ENCODE assay signal across 8 cellular contexts in the genomic region with DNA sequence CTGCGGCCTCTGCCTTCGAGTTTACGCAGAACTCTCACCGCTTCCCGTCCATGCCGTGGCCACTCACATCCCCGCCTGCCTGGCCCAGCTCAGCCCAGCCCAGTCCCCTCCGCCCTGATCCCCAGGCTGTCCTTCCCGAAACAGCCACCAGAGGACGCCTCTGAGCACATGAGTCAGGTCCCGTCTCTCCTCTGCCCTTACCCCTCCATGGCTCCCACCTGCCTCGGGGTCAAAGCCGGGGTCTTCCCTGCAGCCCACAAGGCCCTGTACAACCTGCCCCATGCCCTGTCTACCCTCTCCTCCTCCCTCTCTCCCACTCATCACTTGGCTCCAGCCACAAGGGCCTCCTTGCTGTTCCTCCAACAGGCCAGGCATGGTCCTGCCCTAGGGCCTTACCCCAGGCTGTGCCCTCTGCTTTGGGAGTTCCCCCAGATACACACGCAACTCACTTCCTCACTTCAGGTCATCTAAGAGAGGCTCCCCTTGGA. TPM values are rescaled to one million over a fixed set of nuclear protein-coding genes. Genes with fewer than 3 reads are reported as not detected.
DNase-seq lines count a peak whose midpoint lies in the region; TF ChIP-seq lines count a peak whose summit lies in the region.

No MANE protein-coding gene starts in this region.

- in situ Hi-C loops in GM13977 (cut with MboI; ENCODE audit: low pct_unique_long_range_greater_than_20kb, low sequenced_read_pairs, unreplicated experiment): no loop called here
- in situ Hi-C loops in astrocyte of the spinal cord (cut with HindIII; ENCODE audit: low sequenced_read_pairs): no loop called here

- H3K36me3 ChIP-seq in kidney epithelial cell (ENCODE audit: control insufficient read depth, insufficient read depth, low read length): no peaks in the 10 kb centered on the region

- peaks cover 8% of the 10 kb centered on the region for H3K27me3 ChIP-seq in kidney epithelial cell (ENCODE audit: control insufficient read depth, insufficient read depth, low read length)

- TF ChIP-seq CTCF in 22Rv1 (IDR thresholded peaks at IDR 0.05): peak; percentile 97
- peak; percentile 80 for TF ChIP-seq CTCF in GM13977 (IDR thresholded peaks at IDR 0.05; ENCODE audit: extremely low read depth, insufficient read depth, missing control alignments)
- TF ChIP-seq CTCF in astrocyte of the spinal cord (IDR thresholded peaks at IDR 0.05; ENCODE audit: low read depth, low read length): peak; percentile 94
- TF ChIP-seq CTCF in kidney epithelial cell (IDR thresholded peaks at IDR 0.05; ENCODE audit: insufficient read depth, low read length, poor library complexity, severe bottlenecking): peak; percentile 98

- DNase-seq in GM13977 (ENCODE audit: low spot score): peak; percentile 67
- DNase-seq in T-helper 22 cell (ENCODE audit: low read depth): peak; percentile 21
- peak; percentile 31 for DNase-seq in astrocyte of the spinal cord (ENCODE audit: low read depth, low spot score)
- DNase-seq in kidney epithelial cell (ENCODE audit: low read depth): no peak
- DNase-seq in stimulated activated CD4-positive, alpha-beta T cell treated with anti-CD3 and anti-CD28 coated beads, TNF-alpha, amount 100 ng/mL, for 24 hours (ENCODE audit: low read depth in 3 of 3): peak; percentile 12 to 71 (median 28)
- no peak for DNase-seq in NCI-H1694 (lab: John Stamatoyannopoulos, UW)
- no peak for DNase-seq in DMS114 treated with DMSO at 0.1 percent for 48 hours (lab: John Stamatoyannopoulos, UW; ENCODE audit: unreplicated experiment)

- no peak overlapping the region for H3K27ac ChIP-seq in 22Rv1

- H3K4me3 ChIP-seq in astrocyte of the spinal cord (ENCODE audit: low read depth, low read length) (no peak overlapping the region), kidney epithelial cell (ENCODE audit: low read depth, low read length) (no peak overlapping the region)

RNA-seq across cellular contexts. Expression of a gene that starts 8.1 kb away (rescaled TPM):
- 0.13 and 0.55 TPM in 2 replicates for total RNA-seq in kidney epithelial cell

RNA-seq across cellular contexts. Expression of a gene that starts 27.8 kb away (rescaled TPM):
- 0.21 and 0.25 TPM in 2 replicates for total RNA-seq in kidney epithelial cell

RNA-seq across cellular contexts. Expression of a gene that starts 32.6 kb away (rescaled TPM):
- total RNA-seq in kidney epithelial cell: 0.07 TPM in 1 of 2 replicates, not detected in the other

RNA-seq across cellular contexts. Expression of a gene that starts 49.3 kb away (rescaled TPM):
- under 0.01 and 0.04 TPM in 2 replicates for total RNA-seq in kidney epithelial cell

Comparison
In these comparisons a context has a peak if more than half of its experiments do, and no peak if none do; other contexts are left out.
1. DNase-seq: peak in GM13977 (single experiment), T-helper 22 cell (single experiment), astrocyte of the spinal cord (single experiment) and stimulated activated CD4-positive, alpha-beta T cell treated with anti-CD3 and anti-CD28 coated beads, TNF-alpha, amount 100 ng/mL, for 24 hours (3 of 3); none in kidney epithelial cell (single experiment), NCI-H1694 (single experiment) and DMS114 treated with DMSO at 0.1 percent for 48 hours (single experiment).
2. Peak in every context shown above with its lines, with median percentiles within 50 percentile points of each other: CTCF ChIP-seq.